ENCODE assay signal across 19 cellular contexts in genomic region chr10:69911571-69912528, GRCh38.
DNase-seq lines count a peak whose midpoint lies in the region; ATAC-seq and TF ChIP-seq lines count a peak whose summit lies in the region.
"Had no signal": no experiment of that assay in that cellular context is flagged by ENCODE, and none has a peak within 500 bp of the region (broad histone marks: within the 10 kb centered on the region; RNA-seq: fewer than 3 reads in every experiment).

No MANE protein-coding gene starts in this region.

- POLR2A ChIA-PET in WTC11 (lab: Charles Lee), result interaction anchor here (0.6 to 1.1 kb wide), 2 partner anchors 39 to 44 kb away, joined by 3 read pairs; no protein-coding TSS in a partner anchor

- H3K27me3 ChIP-seq in right cardiac atrium (ENCODE audit: control insufficient read depth, insufficient read depth), result no peaks in the 10 kb centered on the region

- peaks cover 16% of the 10 kb centered on the region for H3K4me1 Mint-ChIP-seq in WTC11

- no peaks in the 10 kb centered on the region for H3K9me3 Mint-ChIP-seq in WTC11
- H3K9me3 Mint-ChIP-seq: activated CD4-positive, alpha-beta memory T cell treated with anti-CD3 and anti-CD28 coated beads for 36 hours; natural killer cell treated with Interleukin-12 subunit alpha and Interleukin-12 subunit beta and Interleukin-15 and Interleukin-18, amount 100 ng/mL, for 72 hours had no signal

- TF ChIP-seq CTCF in C4-2B (conservative IDR thresholded peaks at IDR 0.05) (no peak), WTC11 (IDR thresholded peaks at IDR 0.05) (no peak)

- peaks cover 3% of the 10 kb centered on the region; the same call in 1 of the 2 replicates for H3K27me3 Mint-ChIP-seq in WTC11 (ENCODE audit: low read depth)

- WGBS in right cardiac atrium, result 52% methylated on average over 18 of the region's 18 CpGs

- no peak overlapping the region for H3K27ac Mint-ChIP-seq in WTC11
- H3K27ac Mint-ChIP-seq: activated CD4-positive, alpha-beta memory T cell treated with anti-CD3 and anti-CD28 coated beads for 36 hours; natural killer cell treated with Interleukin-12 subunit alpha and Interleukin-12 subunit beta and Interleukin-15 and Interleukin-18, amount 100 ng/mL, for 72 hours; T-helper 17 cell had no signal

- intact Hi-C loops in right cardiac atrium (cut with DNase I) (loop anchor here (5.0 to 10.0 kb wide), 4 partner anchors 107 to 267 kb away; partner anchors contain the start of gene COL13A1 (in 3 of the 4)), sciatic nerve (cut with DNase I) (loop anchor here (10.0 kb wide), 1 partner anchor 267 kb away; no protein-coding TSS in a partner anchor)

- CTCF ChIA-PET in WTC11 (lab: Charles Lee), result interaction anchor here (0.5 to 9.2 kb wide), 15 partner anchors 10 to 267 kb away, joined by 3 to 316 read pairs (median 5); partner anchors contain the start of gene COL13A1

- no peaks in the 10 kb centered on the region for H3K9me3 ChIP-seq in right cardiac atrium (ENCODE audit: control insufficient read depth, low read length)
- H3K9me3 ChIP-seq: spleen had no signal

- DNase-seq in cerebellum (ENCODE audit: low spot score) (peak; percentile 63), right cardiac atrium (peak; percentile 35 to 82 (median 66)), sciatic nerve (ENCODE audit: low spot score) (no peak), activated gamma-delta T cell treated with Interleukin-2 at 50 U/mL for 16 hours (no peak), NCI-H2227 (lab: John Stamatoyannopoulos, UW; ENCODE audit: unreplicated experiment) (no peak), WTC11 (ENCODE audit: low spot score) (no peak)
- DNase-seq: activated CD4-positive, alpha-beta memory T cell treated with anti-CD3 and anti-CD28 coated beads for 36 hours; activated effector memory CD4-positive, alpha-beta T cell treated with Interleukin-2 at 50 U/mL for 16 hours; central memory CD4-positive, alpha-beta T cell; foreskin keratinocyte; GM23248; kidney; NCI-H1417 treated with DMSO at 0.1 percent for 48 hours; NCI-H524 treated with DMSO at 0.1 percent for 48 hours; spleen; T-helper 17 cell had no signal

- peaks cover 19% of the 10 kb centered on the region for H3K4me1 ChIP-seq in right cardiac atrium (ENCODE audit: control insufficient read depth, insufficient read depth, low read length)
- H3K4me1 ChIP-seq: foreskin keratinocyte had no signal

- ATAC-seq in right cardiac atrium (peak; percentile 60 to 87), sciatic nerve (peak; percentile 58), WTC11 (no peak), HG02678 (IDR thresholded peaks at IDR 0.05; ENCODE audit: unreplicated experiment) (no peak)
- ATAC-seq: foreskin keratinocyte; natural killer cell treated with Interleukin-12 subunit alpha and Interleukin-12 subunit beta and Interleukin-15 and Interleukin-18, amount 100 ng/mL, for 72 hours; T-helper 17 cell had no signal

- no peaks in the 10 kb centered on the region for H3K36me3 Mint-ChIP-seq in WTC11
- H3K36me3 Mint-ChIP-seq: activated CD4-positive, alpha-beta memory T cell treated with anti-CD3 and anti-CD28 coated beads for 36 hours; natural killer cell treated with Interleukin-12 subunit alpha and Interleukin-12 subunit beta and Interleukin-15 and Interleukin-18, amount 100 ng/mL, for 72 hours had no signal

- H3K4me3 Mint-ChIP-seq in WTC11, result no peak overlapping the region
- H3K4me3 Mint-ChIP-seq: activated CD4-positive, alpha-beta memory T cell treated with anti-CD3 and anti-CD28 coated beads for 36 hours; natural killer cell treated with Interleukin-12 subunit alpha and Interleukin-12 subunit beta and Interleukin-15 and Interleukin-18, amount 100 ng/mL, for 72 hours; T-helper 17 cell had no signal

- peak overlapping the region; percentile 77 for H3K27ac ChIP-seq in C4-2B
- peak overlapping the region; percentile 76 for H3K27ac ChIP-seq in right cardiac atrium (ENCODE audit: low read length)
- H3K27ac ChIP-seq: foreskin keratinocyte, GM23248 had no signal

- H3K4me3 ChIP-seq in right cardiac atrium (ENCODE audit: low read length), result no peak overlapping the region
- H3K4me3 ChIP-seq: GM23248, spleen had no signal

TF ChIP-seq in WTC11, 78 proteins besides CTCF, POLR2A, EP300 and RAD21:
- TF ChIP-seq CBFB (CRISPR knock-in tag; IDR thresholded peaks at IDR 0.05; ENCODE audit: low read depth), result no peak
- no peak for TF ChIP-seq TEAD1 (CRISPR knock-in tag; IDR thresholded peaks at IDR 0.05)
- no peak for TF ChIP-seq JUN (CRISPR knock-in tag; IDR thresholded peaks at IDR 0.05)
- TF ChIP-seq ELF4 (CRISPR knock-in tag; IDR thresholded peaks at IDR 0.05; ENCODE audit: low read depth), result no peak
- TF ChIP-seq GABPB1 (CRISPR knock-in tag; IDR thresholded peaks at IDR 0.05), result no peak

Comparison
In these comparisons a context has a peak if more than half of its experiments do, and no peak if none do; other contexts are left out.
1. DNase-seq: peak in cerebellum (single experiment) and right cardiac atrium (3 of 3); none in sciatic nerve (single experiment), activated gamma-delta T cell treated with Interleukin-2 at 50 U/mL for 16 hours (single experiment), NCI-H2227 (single experiment) and WTC11 (single experiment).
2. ATAC-seq: peak in right cardiac atrium (2 of 2) and sciatic nerve (single experiment); none in WTC11 (single experiment) and HG02678 (single experiment).